ENCODE assay signal across 12 cellular contexts in genomic region chr12:67271976-67272375, GRCh38. TPM values are rescaled to one million over a fixed set of nuclear protein-coding genes. Genes with fewer than 3 reads are reported as not detected.
DNase-seq lines count a peak whose midpoint lies in the region; ATAC-seq, FAIRE-seq and TF ChIP-seq lines count a peak whose summit lies in the region.
"Had no signal": no experiment of that assay in that cellular context is flagged by ENCODE, and none has a peak within 500 bp of the region (broad histone marks: within the 10 kb centered on the region; RNA-seq: fewer than 3 reads in every experiment).

No MANE protein-coding gene starts in this region.

- H3K4me1 Mint-ChIP-seq in CD4-positive, alpha-beta memory T cell: peaks cover 54 to 81% (median 67%) of the 10 kb centered on the region in 4 donors
- H3K4me1 Mint-ChIP-seq in HFFc6 (ENCODE audit: low read depth) (peaks cover 67% of the 10 kb centered on the region), CD14-positive monocyte (peaks cover 49% of the 10 kb centered on the region)
- peaks cover 39 to 84% (median 79%) of the 10 kb centered on the region in 4 donors for H3K4me1 Mint-ChIP-seq in naive thymus-derived CD8-positive, alpha-beta T cell

- H3K9me3 Mint-ChIP-seq in CD4-positive, alpha-beta memory T cell: no peaks in the 10 kb centered on the region
- H3K9me3 Mint-ChIP-seq in HFFc6: no peaks in the 10 kb centered on the region
- H3K9me3 Mint-ChIP-seq in naive thymus-derived CD8-positive, alpha-beta T cell: no peaks in the 10 kb centered on the region
- H3K9me3 Mint-ChIP-seq in CD14-positive monocyte: peaks cover 0 to 1% (median 0%) of the 10 kb centered on the region in 7 donors

- TF ChIP-seq POLR2A in GM12878 (IDR thresholded peaks at IDR 0.05; ENCODE audit: low read depth, low read length): no peak

- intact Hi-C loops in CD4-positive, alpha-beta memory T cell (cut with micrococcal nuclease): loop anchor here (10.0 kb wide), 1 partner anchor 363 kb away; no protein-coding TSS in a partner anchor
- intact Hi-C loops in GM12878 (cut with micrococcal nuclease; ENCODE audit: unreplicated experiment): no loop called here
- intact Hi-C loops in mucosa of descending colon (cut with DNase I, micrococcal nuclease): no loop called here
- intact Hi-C loops in CD14-positive monocyte (cut with micrococcal nuclease): no loop called here

- H3K27ac ChIP-seq in CD4-positive, alpha-beta memory T cell (ENCODE audit: low read depth, low read length): no peak overlapping the region
- H3K27ac ChIP-seq in GM12878 (ENCODE audit: control insufficient read depth, insufficient read depth): peak overlapping the region; percentile 18; the same call in 1 of the 2 replicates
- H3K27ac ChIP-seq: HL-60 had no signal

- no peaks in the 10 kb centered on the region for H3K27me3 Mint-ChIP-seq in CD4-positive, alpha-beta memory T cell
- H3K27me3 Mint-ChIP-seq in HFFc6 (ENCODE audit: insufficient read depth) (peaks cover 4% of the 10 kb centered on the region), CD14-positive monocyte (ENCODE audit: low read depth in 3 of 3) (no peaks in the 10 kb centered on the region)
- H3K27me3 Mint-ChIP-seq in naive thymus-derived CD8-positive, alpha-beta T cell: no peaks in the 10 kb centered on the region

- RAD21 ChIA-PET in GM12878 (lab: Charles Lee; ENCODE audit: unreplicated experiment): no interaction called here

- SMC1A ChIA-PET in GM12878 (lab: Charles Lee; ENCODE audit: uncharacterized antibody, unreplicated experiment): interaction anchor here (1.4 kb wide), 1 partner anchor 21 kb away, joined by 4 read pairs; no protein-coding TSS in a partner anchor

- no peak overlapping the region for H3K4me3 ChIP-seq in CD4-positive, alpha-beta memory T cell (ENCODE audit: low read length in 2 of 2)
- peak overlapping the region; percentile 46; the same call in 1 of the 2 replicates for H3K4me3 ChIP-seq in GM12878
- no peak overlapping the region for H3K4me3 ChIP-seq in mucosa of descending colon

- H3K27me3 ChIP-seq in CD4-positive, alpha-beta memory T cell (ENCODE audit: insufficient read depth, low read length): no peaks in the 10 kb centered on the region
- no peaks in the 10 kb centered on the region for H3K27me3 ChIP-seq in GM12878 (replicated peaks in 1 of 2; ENCODE audit: control insufficient read depth in 2 of 2, insufficient read depth in 2 of 2, low read length in 1 of 2)

- no peak for DNase-seq in CD4-positive, alpha-beta memory T cell
- DNase-seq in HFFc6: peak; percentile 25
- DNase-seq in GM12878 (ENCODE audit: low read depth, low spot score): no peak
- DNase-seq in naive thymus-derived CD8-positive, alpha-beta T cell: no peak
- DNase-seq in mucosa of descending colon: no peak
- no peak for DNase-seq in CD14-positive monocyte (ENCODE audit: low spot score)
- DNase-seq: central memory CD4-positive, alpha-beta T cell; NCI-H1930; posterior cingulate gyrus had no signal

- no peak for ATAC-seq in GM12878
- no peak for ATAC-seq in naive thymus-derived CD8-positive, alpha-beta T cell
- no peak for ATAC-seq in GM18867 (IDR thresholded peaks at IDR 0.05; ENCODE audit: unreplicated experiment)
- ATAC-seq in mucosa of descending colon: no peak
- no peak for ATAC-seq in HG02759 (IDR thresholded peaks at IDR 0.05; ENCODE audit: unreplicated experiment)

- 0 out of 2 replicates have a peak, but pooled peaks cover 2% of the 10 kb centered on the region for H4K20me1 ChIP-seq in GM12878 (ENCODE audit: control insufficient read depth, insufficient read depth)

- H3K27ac Mint-ChIP-seq in CD4-positive, alpha-beta memory T cell: peak overlapping the region in 2 of 7 donors; percentile 6 to 95
- H3K27ac Mint-ChIP-seq in HFFc6 (peak overlapping the region; percentile 25), CD14-positive monocyte (no peak overlapping the region)
- peak overlapping the region in 3 of 10 donors; percentile 4 to 98 (median 45) for H3K27ac Mint-ChIP-seq in naive thymus-derived CD8-positive, alpha-beta T cell

- FAIRE-seq in GM12878 (lab: Jason Lieb, UNC): no peak

- TF ChIP-seq CTCF in HFFc6 (IDR thresholded peaks at IDR 0.05): no peak
- TF ChIP-seq CTCF in GM12878 (IDR thresholded peaks at IDR 0.05 in 2 of 3, conservative IDR thresholded peaks at IDR 0.05 in 1 of 3; ENCODE audit: control insufficient read depth in 2 of 3, extremely low read depth in 1 of 3, insufficient read depth in 1 of 3, low read depth in 3 of 3, low read length in 3 of 3): no peak
- TF ChIP-seq CTCF in mucosa of descending colon (IDR thresholded peaks at IDR 0.05): no peak
- TF ChIP-seq CTCF in CD14-positive monocyte (IDR thresholded peaks at IDR 0.05): no peak

- WGBS in GM12878 (ENCODE audit: insufficient coverage, insufficient replicate concordance, low lambda C conversion rate, missing lambda C conversion rate): 65% methylated on average over 1 of the region's 1 CpG

- in situ Hi-C loops in GM12878 (cut with MboI): no loop called here

- peaks cover 78% of the 10 kb centered on the region for H3K79me2 ChIP-seq in GM12878 (ENCODE audit: control insufficient read depth, insufficient read depth, low read length)

- BruUV-seq in GM12878 (replicated peaks; lab: Mats Ljungman, UMichigan): no TSS peak

- CTCF ChIA-PET in CD4-positive, alpha-beta memory T cell (lab: Charles Lee; ENCODE audit: partially characterized antibody): no interaction called here
- CTCF ChIA-PET in GM12878 (lab: Yijun Ruan, JAX): no interaction called here

- peak overlapping the region in 6 of 8 donors; percentile 5 to 63 (median 24) for H3K4me3 Mint-ChIP-seq in CD4-positive, alpha-beta memory T cell
- H3K4me3 Mint-ChIP-seq in HFFc6: peak overlapping the region; percentile 100
- H3K4me3 Mint-ChIP-seq in naive thymus-derived CD8-positive, alpha-beta T cell: peak overlapping the region in 7 of 10 donors; percentile 11 to 93 (median 50)
- no peak overlapping the region for H3K4me3 Mint-ChIP-seq in CD14-positive monocyte

- peak overlapping the region; percentile 56 for H3K4me2 ChIP-seq in GM12878 (ENCODE audit: control insufficient read depth, insufficient read depth)

- H3K9me3 ChIP-seq in CD4-positive, alpha-beta memory T cell (ENCODE audit: control insufficient read depth in 1 of 2, low read length in 2 of 2): no peaks in the 10 kb centered on the region
- H3K9me3 ChIP-seq in GM12878 (replicated peaks; ENCODE audit: control insufficient read depth, insufficient read depth, low read length) (no peaks in the 10 kb centered on the region), mucosa of descending colon (no peaks in the 10 kb centered on the region)

- peaks cover 74% of the 10 kb centered on the region for H3K4me1 ChIP-seq in CD4-positive, alpha-beta memory T cell (ENCODE audit: insufficient read depth, low read length)
- H3K4me1 ChIP-seq in GM12878 (ENCODE audit: control insufficient read depth, insufficient read depth, low read length): peaks cover 13% of the 10 kb centered on the region
- H3K4me1 ChIP-seq in mucosa of descending colon (ENCODE audit: low read depth): peaks cover 25% of the 10 kb centered on the region

- H3K36me3 Mint-ChIP-seq in CD4-positive, alpha-beta memory T cell: peaks cover 13 to 20% of the 10 kb centered on the region in 2 donors
- peaks cover 21% of the 10 kb centered on the region for H3K36me3 Mint-ChIP-seq in HFFc6 (ENCODE audit: low read depth)
- H3K36me3 Mint-ChIP-seq in naive thymus-derived CD8-positive, alpha-beta T cell: peaks cover 0 to 30% (median 6%) of the 10 kb centered on the region in 3 donors
- peaks cover 2 to 9% of the 10 kb centered on the region in 2 donors for H3K36me3 Mint-ChIP-seq in CD14-positive monocyte

- H3K9ac ChIP-seq in GM12878 (ENCODE audit: control insufficient read depth, insufficient read depth, low read length): peak overlapping the region; percentile 16; the same call in 1 of the 2 replicates

- TF ChIP-seq EP300 in GM12878 (IDR thresholded peaks at IDR 0.05; ENCODE audit: borderline replicate concordance in 1 of 2, control insufficient read depth in 1 of 2, low read depth in 2 of 2, low read length in 2 of 2): no peak

- no peak overlapping the region for H2AFZ ChIP-seq in GM12878 (ENCODE audit: control insufficient read depth, low read depth, low read length)

- POLR2A ChIA-PET in CD4-positive, alpha-beta memory T cell (lab: Charles Lee; ENCODE audit: partially characterized antibody): no interaction called here
- POLR2A ChIA-PET in GM12878 (lab: Charles Lee): no interaction called here
- POLR2A ChIA-PET in naive thymus-derived CD8-positive, alpha-beta T cell (lab: Charles Lee): no interaction called here

- TF ChIP-seq RAD21 in GM12878 (IDR thresholded peaks at IDR 0.05; ENCODE audit: insufficient read depth, low read depth, low read length): no peak

- no peaks in the 10 kb centered on the region for H3K36me3 ChIP-seq in CD4-positive, alpha-beta memory T cell (ENCODE audit: insufficient read depth, low read length)
- H3K36me3 ChIP-seq in GM12878 (ENCODE audit: control insufficient read depth in 2 of 2, insufficient read depth in 2 of 2, low read length in 1 of 2) (no peaks in the 10 kb centered on the region; a peak in 1 of 4 replicates), mucosa of descending colon (ENCODE audit: low read depth) (no peaks in the 10 kb centered on the region)

RNA-seq across cellular contexts. Expression of gene CAND1, which starts 2.8 kb away (rescaled TPM):
- 100 to 1,000 TPM; 124 TPM for total RNA-seq in CD4-positive, alpha-beta memory T cell
- 10 to 100 TPM; 75.5 to 78.4 TPM for polyA plus RNA-seq in CD4-positive, alpha-beta memory T cell
- total RNA-seq in HFFc6 (2021; fragmentation: NEBNext Ultra II Directional; extraction: Animal tissue kit (Norgen Biotek cat#: 25700)): 100 to 1,000 TPM; 151 to 181 (median 165) TPM
- 322 and 341 TPM in 2 replicates for total RNA-seq in GM12878 (2013; cell fraction: nucleolus; rRNA removed)
- total RNA-seq in GM12878 (2014; rRNA removed) (86.9 and 101 TPM in 2 replicates), GM12878 (2014; rRNA removed; fragmentation: Illumina TruSeq; extraction: Trizol) (103 and 105 TPM in 2 replicates), GM12878 (2021) (186 and 203 TPM in 2 replicates), mucosa of descending colon (100 to 1,000 TPM in 2 of 3 donors, 10 to 100 TPM in 1; 95.1 to 114 (median 101) TPM)
- polyA plus RNA-seq in GM12878 (2011; ENCODE audit: low read depth): 29.9 TPM
- polyA plus RNA-seq in GM12878 (2011; rRNA removed) (165 and 227 TPM in 2 replicates), GM12878 (2014; fragmentation: Illumina TruSeq; extraction: Trizol) (78.1 and 98.5 TPM in 2 replicates), GM12878 (2014; fragmentation: Nextera tagmentation; extraction: Ambion mirVana) (10 to 100 TPM; 34.5 to 44.0 TPM), GM12878 (2014; rRNA removed) (60.1 and 71.3 TPM in 2 replicates), GM12878 (2016; fragmentation: Nextera tagmentation; extraction: Ambion mirVana) (100 to 1,000 TPM; 210 to 213 TPM), CD14-positive monocyte (10 to 100 TPM; 20.9 to 29.4 TPM)
- polyA plus RNA-seq in GM12878 (2011; cell fraction: cytosol; rRNA removed): 38.9 and 49.3 TPM in 2 replicates
- polyA plus RNA-seq in GM12878 (2011; cell fraction: nucleus; rRNA removed): 75.6 and 84.0 TPM in 2 replicates
- polyA plus RNA-seq in GM12878 (2012): 52.1 and 71.4 TPM in 2 replicates
- polyA minus RNA-seq in GM12878 (2011; rRNA and poly(A)+ RNA removed): 97.3 and 160 TPM in 2 replicates
- polyA minus RNA-seq in GM12878 (2011; cell fraction: cytosol; rRNA and poly(A)+ RNA removed): 38.9 and 54.2 TPM in 2 replicates
- polyA minus RNA-seq in GM12878 (2011; cell fraction: nucleus; rRNA and poly(A)+ RNA removed): 69.6 and 92.5 TPM in 2 replicates
- total RNA-seq in naive thymus-derived CD8-positive, alpha-beta T cell: 100 to 1,000 TPM; 125 to 139 TPM
- polyA plus RNA-seq in naive thymus-derived CD8-positive, alpha-beta T cell: 10 to 100 TPM; 44.5 to 66.3 (median 58.7) TPM

Comparison
In these comparisons a context has a peak if more than half of its experiments do, and no peak if none do; other contexts are left out.
1. H3K4me3 Mint-ChIP-seq: peak in CD4-positive, alpha-beta memory T cell (6 of 8), HFFc6 (single experiment) and naive thymus-derived CD8-positive, alpha-beta T cell (7 of 10); none in CD14-positive monocyte (0 of 2).